20 cellular contexts compared by ENCODE assay signal in genomic region chr4:153160856-153161598, GRCh38.
"Had no signal": no experiment of that assay in that cellular context is flagged by ENCODE, and none has a peak within 500 bp of the region (broad histone marks: within the 10 kb centered on the region; RNA-seq: fewer than 3 reads in every experiment).

No MANE protein-coding gene starts in this region.

- H3K9me3 ChIP-seq: body of pancreas, colonic mucosa, lower lobe of right lung, neutrophil, pancreas, uterus had no signal

- H3K4me3 Mint-ChIP-seq: activated CD4-positive, alpha-beta T cell treated with anti-CD3 and anti-CD28 coated beads for 36 hours; activated naive CD8-positive, alpha-beta T cell treated with anti-CD3 and anti-CD28 coated beads for 36 hours; immature natural killer cell; natural killer cell; WTC11 had no signal

- H3K27me3 ChIP-seq: body of pancreas, colonic mucosa, pancreas, tibial nerve, uterus had no signal

- ATAC-seq: activated CD4-positive, alpha-beta T cell treated with anti-CD3 and anti-CD28 coated beads for 36 hours; body of pancreas; foreskin keratinocyte; left colon; lower lobe of right lung; natural killer cell; WTC11 had no signal

- H3K4me1 ChIP-seq: body of pancreas, colonic mucosa, lower lobe of right lung, pancreas, uterus had no signal

- H3K36me3 Mint-ChIP-seq: immature natural killer cell, natural killer cell had no signal

- H3K36me3 ChIP-seq: colonic mucosa, lower lobe of right lung, neutrophil, pancreas, tibial nerve, uterus had no signal

- H3K27ac ChIP-seq: body of pancreas, colonic mucosa, foreskin keratinocyte, lower lobe of right lung, neutrophil, pancreas, tibial nerve had no signal

- H3K4me3 ChIP-seq: body of pancreas, colonic mucosa, lower lobe of right lung, pancreas, tibial nerve, uterus had no signal

- H3K9me3 Mint-ChIP-seq: natural killer cell had no signal

- H3K4me1 Mint-ChIP-seq: immature natural killer cell had no signal

- H3K27me3 Mint-ChIP-seq: activated CD4-positive, alpha-beta T cell treated with anti-CD3 and anti-CD28 coated beads for 36 hours had no signal

- H3K27ac Mint-ChIP-seq: immature natural killer cell, natural killer cell, WTC11 had no signal

- DNase-seq: activated CD4-positive, alpha-beta T cell treated with anti-CD3 and anti-CD28 coated beads for 36 hours; activated CD4-positive, alpha-beta T cell treated with anti-CD3 and anti-CD28 coated beads, Interleukin-2, amount 50 U/mL, for 48 hours; activated gamma-delta T cell treated with Interleukin-2 at 50 U/mL for 16 hours; activated naive CD8-positive, alpha-beta T cell treated with anti-CD3 and anti-CD28 coated beads for 36 hours; amniotic stem cell; body of pancreas; central memory CD4-positive, alpha-beta T cell; colonic mucosa; foreskin keratinocyte; immature natural killer cell; left colon; lower lobe of right lung; natural killer cell; pancreas; stimulated activated CD8-positive, alpha-beta memory T cell treated with anti-CD3 and anti-CD28 coated beads, Interleukin-4, amount 100 ng/mL, for 48 hours; stimulated activated naive CD4-positive, alpha-beta T cell; uterus had no signal
